In the genomic region with DNA sequence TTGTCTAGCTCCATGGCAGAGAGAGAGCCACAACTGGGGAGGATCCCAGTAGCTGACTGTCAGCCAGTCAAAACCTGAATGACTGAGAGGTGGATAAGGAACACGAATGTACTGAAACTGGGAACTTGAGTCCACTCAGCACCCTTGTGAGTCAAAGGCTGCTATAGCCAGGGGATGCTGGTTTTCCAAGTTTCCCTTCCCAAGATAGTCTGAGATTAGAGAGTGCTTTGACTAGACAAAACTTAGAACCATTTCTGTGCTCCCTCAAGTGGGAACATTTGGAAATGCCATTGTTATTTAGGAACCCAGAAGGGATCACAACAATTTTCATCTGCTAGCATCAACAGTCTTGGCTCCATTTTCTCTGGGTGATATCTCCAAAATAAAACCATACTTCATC, we compare ENCODE assay signal across 1 cellular context.
A peak's percentile ranks its signal among the peaks of the same experiment; 100 is the strongest.
TF ChIP-seq lines count a peak whose summit lies in the region.

No MANE protein-coding gene starts in this region.

TF ChIP-seq in IMR-90, 13 proteins besides CTCF, POLR2A, EP300 and RAD21:
- no peak for TF ChIP-seq RCOR1 (IDR thresholded peaks at IDR 0.05; ENCODE audit: insufficient replicate concordance, low read length)
- TF ChIP-seq MAFK (IDR thresholded peaks at IDR 0.05; ENCODE audit: low read depth, low read length) = no peak
- peak; percentile 19; the same call in 1 of the 2 replicates for TF ChIP-seq SMC3 (IDR thresholded peaks at IDR 0.05; ENCODE audit: low read depth, low read length)
